Comparison of ENCODE assay signal across 8 cellular contexts in genomic region chr5:111774525-111774924, GRCh38. TPM values are rescaled to one million over a fixed set of nuclear protein-coding genes. Genes with fewer than 3 reads are reported as not detected.
DNase-seq lines count a peak whose midpoint lies in the region; ATAC-seq, FAIRE-seq and TF ChIP-seq lines count a peak whose summit lies in the region.

No MANE protein-coding gene starts in this region.

- H3K4me3 ChIP-seq in Jurkat, Clone E6-1 (ENCODE audit: low read length), result no peak overlapping the region
- H3K4me3 ChIP-seq in astrocyte (ENCODE audit: insufficient read depth, low read depth, low read length), result no peak overlapping the region

- H3K4me2 ChIP-seq in astrocyte (ENCODE audit: low read length), result peak overlapping the region; percentile 65

- H3K27me3 Mint-ChIP-seq in astrocyte (ENCODE audit: low read depth, unreplicated experiment), result no peaks in the 10 kb centered on the region
- H3K27me3 Mint-ChIP-seq in activated CD4-positive, alpha-beta T cell treated with anti-CD3 and anti-CD28 coated beads, Interleukin-2, amount 10 ng/mL, durations not matched to agents 24 days and 14 days, result peaks cover 43% of the 10 kb centered on the region

- H3K36me3 Mint-ChIP-seq in astrocyte (ENCODE audit: low read depth, unreplicated experiment), result no peaks in the 10 kb centered on the region
- H3K36me3 Mint-ChIP-seq in activated CD4-positive, alpha-beta T cell treated with anti-CD3 and anti-CD28 coated beads, Interleukin-2, amount 10 ng/mL, durations not matched to agents 24 days and 14 days (ENCODE audit: low read depth), result no peaks in the 10 kb centered on the region

- intact Hi-C loops in activated CD4-positive, alpha-beta T cell treated with anti-CD3 and anti-CD28 coated beads, Interleukin-2, amount 10 ng/mL, durations not matched to agents 24 days and 14 days (cut with micrococcal nuclease), result no loop called here

- H3K79me2 ChIP-seq in astrocyte (ENCODE audit: insufficient read depth, low read length), result no peaks in the 10 kb centered on the region

- no peaks in the 10 kb centered on the region for H3K9me3 Mint-ChIP-seq in astrocyte (ENCODE audit: unreplicated experiment)
- H3K9me3 Mint-ChIP-seq in activated CD4-positive, alpha-beta T cell treated with anti-CD3 and anti-CD28 coated beads, Interleukin-2, amount 10 ng/mL, durations not matched to agents 24 days and 14 days, result no peaks in the 10 kb centered on the region

- FAIRE-seq in astrocyte (lab: Jason Lieb, UNC), result no peak

- peak overlapping the region; percentile 49 for H2AFZ ChIP-seq in astrocyte (ENCODE audit: low read depth, low read length)

- no peaks in the 10 kb centered on the region for H4K20me1 ChIP-seq in astrocyte (ENCODE audit: insufficient read depth, low read length)

- no peaks in the 10 kb centered on the region for H3K9me3 ChIP-seq in astrocyte (ENCODE audit: insufficient read depth, low read depth, low read length)

- no peak overlapping the region for H3K9ac ChIP-seq in astrocyte (ENCODE audit: low read length)

- no peak overlapping the region for H3K27ac Mint-ChIP-seq in astrocyte (ENCODE audit: unreplicated experiment)
- H3K27ac Mint-ChIP-seq in activated CD4-positive, alpha-beta T cell treated with anti-CD3 and anti-CD28 coated beads, Interleukin-2, amount 10 ng/mL, durations not matched to agents 24 days and 14 days, result no peak overlapping the region

- H3K36me3 ChIP-seq in astrocyte (ENCODE audit: insufficient read depth, low read length), result no peaks in the 10 kb centered on the region

- no peak for ATAC-seq in GM21515 (IDR thresholded peaks at IDR 0.05; ENCODE audit: unreplicated experiment)

- peaks cover 15% of the 10 kb centered on the region for H3K4me1 Mint-ChIP-seq in astrocyte (ENCODE audit: low read depth, unreplicated experiment)
- no peaks in the 10 kb centered on the region for H3K4me1 Mint-ChIP-seq in activated CD4-positive, alpha-beta T cell treated with anti-CD3 and anti-CD28 coated beads, Interleukin-2, amount 10 ng/mL, durations not matched to agents 24 days and 14 days

- no peak overlapping the region for H3K4me3 Mint-ChIP-seq in astrocyte (ENCODE audit: unreplicated experiment)
- no peak overlapping the region for H3K4me3 Mint-ChIP-seq in activated CD4-positive, alpha-beta T cell treated with anti-CD3 and anti-CD28 coated beads, Interleukin-2, amount 10 ng/mL, durations not matched to agents 24 days and 14 days

- H3K4me1 ChIP-seq in astrocyte (ENCODE audit: insufficient read depth, low read length), result peaks cover 14% of the 10 kb centered on the region

- no peak for TF ChIP-seq CTCF in astrocyte (IDR thresholded peaks at IDR 0.05; ENCODE audit: insufficient read depth, low read depth, low read length)

- DNase-seq in GDM1 (lab: John Stamatoyannopoulos, UW), result peak; percentile 94
- DNase-seq in Jurkat, Clone E6-1 (ENCODE audit: low read depth, low spot score), result peak; percentile 51
- peak; percentile 89 for DNase-seq in astrocyte (ENCODE audit: low read depth)
- DNase-seq in myocyte (ENCODE audit: low read depth), result peak; percentile 44
- DNase-seq in SW480 (ENCODE audit: low spot score), result no peak
- DNase-seq in activated CD4-positive, alpha-beta T cell treated with anti-CD3 and anti-CD28 coated beads, Interleukin-2, amount 10 ng/mL, durations not matched to agents 24 days and 14 days, result no peak
- DNase-seq in stimulated activated CD4-positive, alpha-beta T cell treated with anti-CD3 and anti-CD28 coated beads, Interleukin-4, amount 100 ng/mL, for 1 hour, result no peak

- no peak overlapping the region for H3K27ac ChIP-seq in astrocyte (ENCODE audit: low read depth, low read length)

- no peaks in the 10 kb centered on the region for H3K27me3 ChIP-seq in astrocyte (ENCODE audit: insufficient read depth, low read length)

RNA-seq across cellular contexts. Expression of gene NREP, which starts 17.5 kb away (rescaled TPM):
- polyA plus RNA-seq in Jurkat, Clone E6-1 (2012; ENCODE audit: insufficient read depth, insufficient read length), result 86.2 TPM
- total RNA-seq in astrocyte (185 and 188 TPM in 2 replicates), myocyte (142 and 169 TPM in 2 replicates)
- polyA plus RNA-seq in myocyte (2012), result 76.0 TPM
- total RNA-seq in activated CD4-positive, alpha-beta T cell treated with anti-CD3 and anti-CD28 coated beads, Interleukin-2, amount 10 ng/mL, durations not matched to agents 24 days and 14 days, result 21.6 and 22.2 TPM in 2 replicates

Comparison
In these comparisons a context has a peak if more than half of its experiments do, and no peak if none do; other contexts are left out.
1. DNase-seq: peak in GDM1 (single experiment), Jurkat, Clone E6-1 (single experiment), astrocyte (single experiment) and myocyte (single experiment); none in SW480 (single experiment), activated CD4-positive, alpha-beta T cell treated with anti-CD3 and anti-CD28 coated beads, Interleukin-2, amount 10 ng/mL, durations not matched to agents 24 days and 14 days (single experiment) and stimulated activated CD4-positive, alpha-beta T cell treated with anti-CD3 and anti-CD28 coated beads, Interleukin-4, amount 100 ng/mL, for 1 hour (single experiment).